In genomic region chr3:185942396-185942795, GRCh38 we compare ENCODE assay signal across 32 cellular contexts. TPM values are rescaled to one million over a fixed set of nuclear protein-coding genes. Genes with fewer than 3 reads are reported as not detected.
DNase-seq lines count a peak whose midpoint lies in the region; ATAC-seq, FAIRE-seq and TF ChIP-seq lines count a peak whose summit lies in the region.
"Had no signal": no experiment of that assay in that cellular context is flagged by ENCODE, and none has a peak within 500 bp of the region (broad histone marks: within the 10 kb centered on the region; RNA-seq: fewer than 3 reads in every experiment).

No MANE protein-coding gene starts in this region.

- no peak for DNase-seq in ascending aorta (ENCODE audit: low spot score in 2 of 2)
- no peak for DNase-seq in superior temporal gyrus (ENCODE audit: extremely low spot score)
- DNase-seq in activated naive CD4-positive, alpha-beta T cell treated with anti-CD3 and anti-CD28 coated beads for 36 hours, result no peak
- no peak for DNase-seq in GM12892 (ENCODE audit: insufficient read length)
- DNase-seq in kidney, result no peak
- DNase-seq: activated CD4-positive, alpha-beta T cell treated with anti-CD3 and anti-CD28 coated beads for 4 hours; activated CD8-positive, alpha-beta memory T cell treated with anti-CD3 and anti-CD28 coated beads for 24 hours; activated effector memory CD4-positive, alpha-beta T cell treated with Interleukin-2 at 50 U/mL for 16 hours; activated naive CD8-positive, alpha-beta T cell treated with anti-CD3 and anti-CD28 coated beads for 36 hours; BE2C; cerebellar nuclear complex; DMS79; dorsolateral prefrontal cortex; esophagus squamous epithelium; foreskin keratinocyte; GDM1; H9; heart right ventricle; naive B cell; NCI-H1417; NCI-H2029 treated with DMSO at 0.1 percent for 48 hours; NCI-H2227 treated with DMSO at 0.1 percent for 48 hours; NCI-H526; SHP77; sigmoid colon; stimulated activated CD4-positive, alpha-beta T cell treated with anti-CD3 and anti-CD28 coated beads, Interleukin-12 subunit alpha, Interleukin-12 subunit beta, amount 100 ng/mL, for 4 hours; stimulated activated CD4-positive, alpha-beta T cell treated with anti-CD3 and anti-CD28 coated beads, Interleukin-2, amount 100 ng/mL, for 48 hours; upper lobe of right lung had no signal

- no peak for ATAC-seq in stimulated activated memory B cell treated with anti-CD40 and anti-IgM and Interleukin-4, amounts not matched to agents 10 μg/mL and 1 μg/mL and 100 μg/mL, for 72 hours
- ATAC-seq: foreskin keratinocyte, upper lobe of right lung had no signal

- peaks cover 0 to 4% (median 1%) of the 10 kb centered on the region in 3 donors for H3K9me3 Mint-ChIP-seq in IgD-negative memory B cell
- no peaks in the 10 kb centered on the region for H3K9me3 Mint-ChIP-seq in stimulated activated memory B cell treated with anti-CD40 and anti-IgM and Interleukin-4, amounts not matched to agents 10 μg/mL and 1 μg/mL and 100 μg/mL, for 72 hours
- no peaks in the 10 kb centered on the region for H3K9me3 Mint-ChIP-seq in activated naive CD4-positive, alpha-beta T cell treated with anti-CD3 and anti-CD28 coated beads for 36 hours

- CTCF ChIA-PET in activated naive CD4-positive, alpha-beta T cell treated with anti-CD3 and anti-CD28 coated beads for 36 hours (lab: Charles Lee), result interaction anchor here (0.7 to 4.0 kb wide), 10 partner anchors 11 to 629 kb away, joined by 4 to 120 read pairs (median 8); partner anchors contain the start of gene DNAJB11

- no peaks in the 10 kb centered on the region for H4K20me1 ChIP-seq in BLaER1

- H3K36me3 ChIP-seq in BLaER1 (no peaks in the 10 kb centered on the region), ascending aorta (no peaks in the 10 kb centered on the region), kidney (ENCODE audit: control insufficient read depth in 1 of 2, insufficient read depth in 2 of 2, low read length in 2 of 2) (no peaks in the 10 kb centered on the region)
- H3K36me3 ChIP-seq: esophagus squamous epithelium, heart right ventricle, sigmoid colon, upper lobe of right lung had no signal

- peaks cover 13 to 24% (median 13%) of the 10 kb centered on the region in 3 donors for H3K4me1 Mint-ChIP-seq in IgD-negative memory B cell
- peaks cover 19% of the 10 kb centered on the region for H3K4me1 Mint-ChIP-seq in stimulated activated memory B cell treated with anti-CD40 and anti-IgM and Interleukin-4, amounts not matched to agents 10 μg/mL and 1 μg/mL and 100 μg/mL, for 72 hours
- H3K4me1 Mint-ChIP-seq in activated naive CD4-positive, alpha-beta T cell treated with anti-CD3 and anti-CD28 coated beads for 36 hours (ENCODE audit: low read depth), result peaks cover 19% of the 10 kb centered on the region

- peak overlapping the region in 1 of 4 donors; percentile 21 for H3K4me3 Mint-ChIP-seq in IgD-negative memory B cell
- no peak overlapping the region for H3K4me3 Mint-ChIP-seq in stimulated activated memory B cell treated with anti-CD40 and anti-IgM and Interleukin-4, amounts not matched to agents 10 μg/mL and 1 μg/mL and 100 μg/mL, for 72 hours
- no peak overlapping the region for H3K4me3 Mint-ChIP-seq in activated naive CD4-positive, alpha-beta T cell treated with anti-CD3 and anti-CD28 coated beads for 36 hours
- H3K4me3 Mint-ChIP-seq: activated naive CD8-positive, alpha-beta T cell treated with anti-CD3 and anti-CD28 coated beads for 36 hours; H9 had no signal

- H3K4me2 ChIP-seq in BLaER1, result peak overlapping the region; percentile 76

- H3K4me1 ChIP-seq in BLaER1, result peaks cover 26% of the 10 kb centered on the region
- peaks cover 0 to 7% of the 10 kb centered on the region in 2 donors for H3K4me1 ChIP-seq in ascending aorta
- H3K4me1 ChIP-seq in kidney (ENCODE audit: control insufficient read depth in 1 of 2, insufficient read depth in 1 of 2, low read depth in 1 of 2, low read length in 2 of 2), result peaks cover 0 to 5% of the 10 kb centered on the region in 2 donors

- H3K4me3 ChIP-seq in BLaER1 (no peak overlapping the region), ascending aorta (no peak overlapping the region), kidney (ENCODE audit: low read length in 2 of 2) (no peak overlapping the region)
- H3K4me3 ChIP-seq: esophagus squamous epithelium, sigmoid colon, upper lobe of right lung had no signal

- peak overlapping the region; percentile 71; the same call in 1 of the 2 replicates for H3K27ac ChIP-seq in BLaER1
- H3K27ac ChIP-seq in ascending aorta, result peak overlapping the region; percentile 66 to 78
- H3K27ac ChIP-seq in kidney (ENCODE audit: low read depth in 2 of 2, low read length in 2 of 2), result no peak overlapping the region
- H3K27ac ChIP-seq: foreskin keratinocyte had no signal

- H3K9ac ChIP-seq in BLaER1, result peak overlapping the region; percentile 59; the same call in 1 of the 2 replicates
- H3K9ac ChIP-seq in kidney (ENCODE audit: low read length in 2 of 2), result no peak overlapping the region

- FAIRE-seq in GM12892 (lab: Jason Lieb, UNC), result no peak
- FAIRE-seq in kidney (lab: Jason Lieb, UNC), result no peak

- TF ChIP-seq CTCF in ascending aorta (IDR thresholded peaks at IDR 0.05), result no peak
- TF ChIP-seq CTCF in kidney (IDR thresholded peaks at IDR 0.05; ENCODE audit: borderline replicate concordance, extremely low read depth, insufficient read depth), result no peak

- H3K9me3 ChIP-seq in BLaER1 (no peaks in the 10 kb centered on the region), ascending aorta (no peaks in the 10 kb centered on the region), kidney (ENCODE audit: control insufficient read depth in 1 of 2, low read length in 2 of 2) (no peaks in the 10 kb centered on the region)
- H3K9me3 ChIP-seq: BE2C, esophagus squamous epithelium, heart right ventricle, sigmoid colon, upper lobe of right lung had no signal

- H3K36me3 Mint-ChIP-seq in IgD-negative memory B cell, result no peaks in the 10 kb centered on the region
- H3K36me3 Mint-ChIP-seq in stimulated activated memory B cell treated with anti-CD40 and anti-IgM and Interleukin-4, amounts not matched to agents 10 μg/mL and 1 μg/mL and 100 μg/mL, for 72 hours, result peaks cover 6% of the 10 kb centered on the region
- H3K36me3 Mint-ChIP-seq in activated naive CD4-positive, alpha-beta T cell treated with anti-CD3 and anti-CD28 coated beads for 36 hours (ENCODE audit: low read depth), result peaks cover 7% of the 10 kb centered on the region

- H3K27me3 Mint-ChIP-seq in IgD-negative memory B cell, result no peaks in the 10 kb centered on the region
- H3K27me3 Mint-ChIP-seq in stimulated activated memory B cell treated with anti-CD40 and anti-IgM and Interleukin-4, amounts not matched to agents 10 μg/mL and 1 μg/mL and 100 μg/mL, for 72 hours, result peaks cover 8% of the 10 kb centered on the region
- H3K27me3 Mint-ChIP-seq in activated naive CD4-positive, alpha-beta T cell treated with anti-CD3 and anti-CD28 coated beads for 36 hours (ENCODE audit: low read depth), result no peaks in the 10 kb centered on the region

- TF ChIP-seq POLR2A in GM12892 (IDR thresholded peaks at IDR 0.05; ENCODE audit: low read depth, low read length), result no peak

- intact Hi-C loops in ascending aorta (cut with DNase I) (loop anchor here (5.0 kb wide), 1 partner anchor 40 kb away; no protein-coding TSS in a partner anchor), kidney (cut with DNase I) (no loop called here)
- intact Hi-C loops in activated naive CD4-positive, alpha-beta T cell treated with anti-CD3 and anti-CD28 coated beads for 36 hours (cut with micrococcal nuclease), result loop anchor here (2.0 kb wide), 2 partner anchors 598 to 674 kb away; no protein-coding TSS in a partner anchor

- peak overlapping the region in 2 of 3 donors; percentile 26 to 42 for H3K27ac Mint-ChIP-seq in IgD-negative memory B cell
- H3K27ac Mint-ChIP-seq in stimulated activated memory B cell treated with anti-CD40 and anti-IgM and Interleukin-4, amounts not matched to agents 10 μg/mL and 1 μg/mL and 100 μg/mL, for 72 hours, result peak overlapping the region; percentile 36
- H3K27ac Mint-ChIP-seq in activated naive CD4-positive, alpha-beta T cell treated with anti-CD3 and anti-CD28 coated beads for 36 hours, result no peak overlapping the region
- H3K27ac Mint-ChIP-seq: activated naive CD8-positive, alpha-beta T cell treated with anti-CD3 and anti-CD28 coated beads for 36 hours; H9; progenitor cell of endocrine pancreas had no signal

- no peaks in the 10 kb centered on the region for H3K27me3 ChIP-seq in BLaER1
- no peaks in the 10 kb centered on the region for H3K27me3 ChIP-seq in ascending aorta
- H3K27me3 ChIP-seq: BE2C, dorsolateral prefrontal cortex, esophagus squamous epithelium, foreskin keratinocyte, sigmoid colon, upper lobe of right lung had no signal

RNA-seq across cellular contexts. Expression of gene TRA2B, which starts 4.6 kb away (rescaled TPM):
- polyA plus RNA-seq in IgD-negative memory B cell, result 358 TPM
- total RNA-seq in ascending aorta, result 138 TPM
- total RNA-seq in activated naive CD4-positive, alpha-beta T cell treated with anti-CD3 and anti-CD28 coated beads for 36 hours, result 100 to 1,000 TPM; 172 to 176 TPM
- polyA plus RNA-seq in GM12892 (2012; ENCODE audit: missing spikeins), result 166 TPM
- total RNA-seq in kidney, result 109 TPM
- polyA plus RNA-seq in kidney (ENCODE audit: insufficient read depth, low read depth, low replicate concordance), result 66.8 TPM

Comparison
In these comparisons a context has a peak if more than half of its experiments do, and no peak if none do; other contexts are left out.
1. H3K27ac ChIP-seq: peak in BLaER1 (single experiment) and ascending aorta (2 of 2); none in kidney (0 of 2).